Comparison of ENCODE assay signal across 8 cellular contexts in genomic region chr22:37896181-37896592, GRCh38. TPM values are rescaled to one million over a fixed set of nuclear protein-coding genes. Genes with fewer than 3 reads are reported as not detected.
DNase-seq lines count a peak whose midpoint lies in the region; ATAC-seq and TF ChIP-seq lines count a peak whose summit lies in the region.

No MANE protein-coding gene starts in this region.

- TF ChIP-seq CTCF in mucosa of descending colon (IDR thresholded peaks at IDR 0.05): no peak

- no peaks in the 10 kb centered on the region for H3K36me3 ChIP-seq in mucosa of descending colon (ENCODE audit: low read depth)

- no peaks in the 10 kb centered on the region for H3K9me3 ChIP-seq in mucosa of descending colon

- peak overlapping the region; percentile 65 for H3K27ac ChIP-seq in angular gyrus (ENCODE audit: low read depth, low read length)

- DNase-seq in stimulated activated CD4-positive, alpha-beta T cell treated with anti-CD3 and anti-CD28 coated beads, Interleukin-15, amount 100 ng/mL, for 24 hours: peak; percentile 44
- DNase-seq in stimulated activated CD4-positive, alpha-beta T cell treated with anti-CD3 and anti-CD28 coated beads, Interleukin-2, amount 100 ng/mL, for 48 hours: no peak
- DNase-seq in MV-4-11 (lab: John Stamatoyannopoulos, UW) (peak; percentile 59), mucosa of descending colon (peak in 1 of 3 donors; percentile 51), 8988T (no peak), middle frontal gyrus (ENCODE audit: extremely low spot score, low spot score) (no peak), NCI-H1092 treated with DMSO at 0.1 percent for 48 hours (lab: John Stamatoyannopoulos, UW) (no peak)

- intact Hi-C loops in mucosa of descending colon (cut with DNase I, micrococcal nuclease): no loop called here

- no peaks in the 10 kb centered on the region for H3K4me1 ChIP-seq in mucosa of descending colon (ENCODE audit: low read depth)

- ATAC-seq in mucosa of descending colon: peak; percentile 94

- no peak overlapping the region for H3K4me3 ChIP-seq in mucosa of descending colon

RNA-seq across cellular contexts. Expression of gene MICALL1, which starts 9.9 kb away (rescaled TPM):
- total RNA-seq in mucosa of descending colon: 100 to 1,000 TPM in 1 of 3 donors, 10 to 100 TPM in 2; 26.1 to 100 (median 28.6) TPM

RNA-seq across cellular contexts. Expression of gene EIF3L, which starts 47.0 kb away (rescaled TPM):
- 100 to 1,000 TPM; 365 to 477 (median 414) TPM for total RNA-seq in mucosa of descending colon

RNA-seq across cellular contexts. Expression of gene ANKRD54, which starts 52.1 kb away (rescaled TPM):
- 10 to 100 TPM; 18.2 to 36.7 (median 28.1) TPM for total RNA-seq in mucosa of descending colon

RNA-seq across cellular contexts. Expression of gene C22orf23, which starts 57.2 kb away (rescaled TPM):
- not detected for total RNA-seq in mucosa of descending colon

RNA-seq across cellular contexts. Expression of gene POLR2F, which starts 57.3 kb away (rescaled TPM):
- total RNA-seq in mucosa of descending colon: 10 to 100 TPM; 54.4 to 69.3 (median 61.3) TPM

Comparison
In these comparisons a context has a peak if more than half of its experiments do, and no peak if none do; other contexts are left out.
1. DNase-seq: peak in stimulated activated CD4-positive, alpha-beta T cell treated with anti-CD3 and anti-CD28 coated beads, Interleukin-15, amount 100 ng/mL, for 24 hours (single experiment) and MV-4-11 (single experiment); none in stimulated activated CD4-positive, alpha-beta T cell treated with anti-CD3 and anti-CD28 coated beads, Interleukin-2, amount 100 ng/mL, for 48 hours (0 of 2), 8988T (single experiment), middle frontal gyrus (single experiment) and NCI-H1092 treated with DMSO at 0.1 percent for 48 hours (single experiment).